8 cellular contexts compared by ENCODE assay signal in genomic region chr12:42325776-42326465, GRCh38. TPM values are rescaled to one million over a fixed set of nuclear protein-coding genes. Genes with fewer than 3 reads are reported as not detected.
DNase-seq lines count a peak whose midpoint lies in the region; ATAC-seq and TF ChIP-seq lines count a peak whose summit lies in the region.

A gene with protein sequence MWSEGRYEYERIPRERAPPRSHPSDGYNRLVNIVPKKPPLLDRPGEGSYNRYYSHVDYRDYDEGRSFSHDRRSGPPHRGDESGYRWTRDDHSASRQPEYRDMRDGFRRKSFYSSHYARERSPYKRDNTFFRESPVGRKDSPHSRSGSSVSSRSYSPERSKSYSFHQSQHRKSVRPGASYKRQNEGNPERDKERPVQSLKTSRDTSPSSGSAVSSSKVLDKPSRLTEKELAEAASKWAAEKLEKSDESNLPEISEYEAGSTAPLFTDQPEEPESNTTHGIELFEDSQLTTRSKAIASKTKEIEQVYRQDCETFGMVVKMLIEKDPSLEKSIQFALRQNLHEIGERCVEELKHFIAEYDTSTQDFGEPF (plus strand): TSS chr12:42326167. CDS start chr12:42335903, 9,736 bp downstream.
A gene with protein sequence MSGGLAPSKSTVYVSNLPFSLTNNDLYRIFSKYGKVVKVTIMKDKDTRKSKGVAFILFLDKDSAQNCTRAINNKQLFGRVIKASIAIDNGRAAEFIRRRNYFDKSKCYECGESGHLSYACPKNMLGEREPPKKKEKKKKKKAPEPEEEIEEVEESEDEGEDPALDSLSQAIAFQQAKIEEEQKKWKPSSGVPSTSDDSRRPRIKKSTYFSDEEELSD (minus strand): TSS chr12:42326094. CDS start chr12:42324102, 1,992 bp downstream.

- peak within 1 kb of the TSS; percentile 81 for H3K4me3 ChIP-seq in lower lobe of right lung

- H3K9me3 ChIP-seq in lower lobe of right lung = no peaks in the 10 kb centered on the region

- H3K27me3 Mint-ChIP-seq in CD14-positive monocyte (ENCODE audit: low read depth in 3 of 3) = no peaks in the 10 kb centered on the region
- H3K27me3 Mint-ChIP-seq in activated CD4-positive, alpha-beta memory T cell treated with anti-CD3 and anti-CD28 coated beads, Interleukin-2, amount 10 ng/mL, durations not matched to agents 7 days and 5 days = no peaks in the 10 kb centered on the region

- ATAC-seq in GM19351 (IDR thresholded peaks at IDR 0.05; ENCODE audit: unreplicated experiment) = peak; percentile 92
- ATAC-seq in HG03520 (IDR thresholded peaks at IDR 0.05; ENCODE audit: unreplicated experiment) = peak; percentile 91
- ATAC-seq in lower lobe of right lung = peak; percentile 96 to 98

- H3K9me3 Mint-ChIP-seq in CD14-positive monocyte = no peaks in the 10 kb centered on the region
- H3K9me3 Mint-ChIP-seq in activated CD4-positive, alpha-beta memory T cell treated with anti-CD3 and anti-CD28 coated beads, Interleukin-2, amount 10 ng/mL, durations not matched to agents 7 days and 5 days = no peaks in the 10 kb centered on the region

- H3K4me3 Mint-ChIP-seq in CD14-positive monocyte = peak within 1 kb of the TSS; percentile 95 to 97
- H3K4me3 Mint-ChIP-seq in activated CD4-positive, alpha-beta memory T cell treated with anti-CD3 and anti-CD28 coated beads, Interleukin-2, amount 10 ng/mL, durations not matched to agents 7 days and 5 days = peak within 1 kb of the TSS; percentile 88

- peaks cover 24% of the 10 kb centered on the region for H3K4me1 ChIP-seq in lower lobe of right lung

- intact Hi-C loops in CD14-positive monocyte (cut with micrococcal nuclease) = loop anchor here (5.0 to 10.0 kb wide), 2 partner anchors 89 to 181 kb away; partner anchors contain the start of genes YAF2 (in 2 of the 2) and GXYLT1 (in 1 of the 2)
- intact Hi-C loops in lower lobe of right lung (cut with DNase I) = no loop called here

- H3K27ac Mint-ChIP-seq in CD14-positive monocyte = peak within 1 kb of the TSS; percentile 89 to 97 (median 96)
- peak within 1 kb of the TSS; percentile 92 for H3K27ac Mint-ChIP-seq in activated CD4-positive, alpha-beta memory T cell treated with anti-CD3 and anti-CD28 coated beads, Interleukin-2, amount 10 ng/mL, durations not matched to agents 7 days and 5 days

- H3K27me3 ChIP-seq in lower lobe of right lung (ENCODE audit: low read depth) = no peaks in the 10 kb centered on the region

- peak within 1 kb of the TSS; percentile 87 for H3K27ac ChIP-seq in lower lobe of right lung

- peak; percentile 75 for DNase-seq in CD14-positive monocyte (ENCODE audit: low spot score)
- peak; percentile 93 for DNase-seq in NCI-H774 (lab: John Stamatoyannopoulos, UW)
- peak; percentile 83 for DNase-seq in activated CD4-positive, alpha-beta memory T cell treated with anti-CD3 and anti-CD28 coated beads, Interleukin-2, amount 10 ng/mL, durations not matched to agents 7 days and 5 days
- peak; percentile 94 for DNase-seq in ecto neural progenitor cell (ENCODE audit: low spot score)
- DNase-seq in lower lobe of right lung = peak; percentile 89
- DNase-seq in stimulated activated CD4-positive, alpha-beta T cell treated with anti-CD3 and anti-CD28 coated beads, TNF-alpha, amount 100 ng/mL, for 24 hours (ENCODE audit: low read depth in 3 of 3) = peak; percentile 66 to 78 (median 70)

- TF ChIP-seq CTCF in CD14-positive monocyte (IDR thresholded peaks at IDR 0.05) (no peak), lower lobe of right lung (IDR thresholded peaks at IDR 0.05) (no peak)

- peaks cover 27% of the 10 kb centered on the region for H3K36me3 ChIP-seq in lower lobe of right lung

- POLR2A ChIA-PET in activated CD4-positive, alpha-beta memory T cell treated with anti-CD3 and anti-CD28 coated beads, Interleukin-2, amount 10 ng/mL, durations not matched to agents 7 days and 5 days (lab: Charles Lee) = interaction anchor here (0.7 to 2.0 kb wide), 8 partner anchors 27 to 228 kb away, joined by 3 to 10 read pairs (median 4); partner anchors contain the start of genes GXYLT1 and YAF2

- CTCF ChIA-PET in activated CD4-positive, alpha-beta memory T cell treated with anti-CD3 and anti-CD28 coated beads, Interleukin-2, amount 10 ng/mL, durations not matched to agents 7 days and 5 days (lab: Charles Lee) = interaction anchor here (0.5 kb wide), 1 partner anchor 27 kb away, joined by 3 read pairs; no protein-coding TSS in a partner anchor

- H3K36me3 Mint-ChIP-seq in CD14-positive monocyte = peaks cover 14 to 21% of the 10 kb centered on the region in 2 donors
- peaks cover 16% of the 10 kb centered on the region for H3K36me3 Mint-ChIP-seq in activated CD4-positive, alpha-beta memory T cell treated with anti-CD3 and anti-CD28 coated beads, Interleukin-2, amount 10 ng/mL, durations not matched to agents 7 days and 5 days (ENCODE audit: low read depth)

- peaks cover 38% of the 10 kb centered on the region for H3K4me1 Mint-ChIP-seq in CD14-positive monocyte
- H3K4me1 Mint-ChIP-seq in activated CD4-positive, alpha-beta memory T cell treated with anti-CD3 and anti-CD28 coated beads, Interleukin-2, amount 10 ng/mL, durations not matched to agents 7 days and 5 days = peaks cover 36% of the 10 kb centered on the region

RNA-seq across cellular contexts. Expression of the first gene that starts in this region (rescaled TPM):
- polyA plus RNA-seq in CD14-positive monocyte = 10 to 100 TPM; 68.7 to 74.8 TPM
- total RNA-seq in activated CD4-positive, alpha-beta memory T cell treated with anti-CD3 and anti-CD28 coated beads, Interleukin-2, amount 10 ng/mL, durations not matched to agents 7 days and 5 days = 10 to 100 TPM; 74.1 to 81.9 TPM
- total RNA-seq in lower lobe of right lung = 45.5 TPM

RNA-seq across cellular contexts. Expression of the second gene that starts in this region (rescaled TPM):
- 10 to 100 TPM; 32.2 to 34.4 TPM for polyA plus RNA-seq in CD14-positive monocyte
- total RNA-seq in activated CD4-positive, alpha-beta memory T cell treated with anti-CD3 and anti-CD28 coated beads, Interleukin-2, amount 10 ng/mL, durations not matched to agents 7 days and 5 days = 10 to 100 TPM; 53.3 to 54.9 TPM
- total RNA-seq in lower lobe of right lung = 43.5 TPM

Comparison
In these comparisons a context has a peak if more than half of its experiments do, and no peak if none do; other contexts are left out.
1. Peak in every context shown above with its lines: DNase-seq, ATAC-seq, H3K4me3 ChIP-seq and H3K27ac ChIP-seq.